1 cellular context compared by ENCODE assay signal in genomic region chr13:62483774-62484173, GRCh38.
TF ChIP-seq lines count a peak whose summit lies in the region.

No MANE protein-coding gene starts in this region.

TF ChIP-seq in WTC11, 78 proteins besides CTCF, POLR2A, EP300 and RAD21 (continued from another document):
- no peak for TF ChIP-seq E2F1 (CRISPR knock-in tag; IDR thresholded peaks at IDR 0.05)
- no peak for TF ChIP-seq GRHL2 (CRISPR knock-in tag; IDR thresholded peaks at IDR 0.05; ENCODE audit: insufficient replicate concordance, severe bottlenecking)
- TF ChIP-seq SP1 (CRISPR knock-in tag; conservative IDR thresholded peaks at IDR 0.05), result no peak
- no peak for TF ChIP-seq CREM (CRISPR knock-in tag; IDR thresholded peaks at IDR 0.05)
